Comparison of ENCODE assay signal across 2 cellular contexts in the genomic region with DNA sequence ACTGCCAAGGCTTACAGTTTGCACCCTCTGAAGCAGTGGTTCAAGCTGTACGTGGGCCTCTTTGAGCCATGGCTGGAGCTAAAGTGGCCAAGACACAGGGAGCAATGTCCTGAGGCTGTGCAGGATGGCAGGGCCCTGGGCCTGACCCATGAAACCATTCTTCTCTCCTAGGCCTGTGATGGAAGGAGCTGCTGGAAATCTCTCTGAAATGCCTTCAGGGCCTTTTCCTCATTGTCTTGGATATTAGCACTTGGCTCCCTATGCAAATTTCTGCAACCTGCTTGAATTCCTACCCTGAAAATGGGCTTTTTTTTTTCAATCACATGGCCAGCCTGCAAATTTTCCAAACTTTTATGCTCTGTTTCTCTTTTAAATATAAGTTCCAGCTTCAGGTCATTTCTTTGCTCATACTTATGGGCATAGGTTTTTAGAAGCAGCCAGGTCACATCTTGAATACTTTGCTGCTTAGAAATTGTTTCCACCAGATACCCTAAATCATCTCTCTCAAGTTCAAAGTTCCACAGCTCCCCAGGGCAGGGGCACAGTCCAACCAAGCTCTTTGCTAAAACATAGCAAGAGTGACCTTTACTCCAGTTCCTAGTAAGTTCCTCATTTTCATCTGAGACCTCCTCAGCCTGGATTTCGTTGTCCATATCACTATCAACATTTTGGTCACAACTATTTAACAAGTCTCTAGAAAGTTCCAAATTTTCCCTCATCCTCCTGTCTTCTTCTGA.
A peak's percentile ranks its signal among the peaks of the same experiment; 100 is the strongest.
TF ChIP-seq lines count a peak whose summit lies in the region.

No MANE protein-coding gene starts in this region.

TF ChIP-seq in liver, 16 proteins besides CTCF, POLR2A, EP300 and RAD21 (continued from another document):
- peak in 1 of 2 donors; percentile 42 for TF ChIP-seq EGR1 (IDR thresholded peaks at IDR 0.05; ENCODE audit: low read depth in 2 of 2)
- no peak for TF ChIP-seq FOXA1 (IDR thresholded peaks at IDR 0.05)
- TF ChIP-seq JUND (IDR thresholded peaks at IDR 0.05): peak in 1 of 2 donors; percentile 72
- TF ChIP-seq, protein P1, sequence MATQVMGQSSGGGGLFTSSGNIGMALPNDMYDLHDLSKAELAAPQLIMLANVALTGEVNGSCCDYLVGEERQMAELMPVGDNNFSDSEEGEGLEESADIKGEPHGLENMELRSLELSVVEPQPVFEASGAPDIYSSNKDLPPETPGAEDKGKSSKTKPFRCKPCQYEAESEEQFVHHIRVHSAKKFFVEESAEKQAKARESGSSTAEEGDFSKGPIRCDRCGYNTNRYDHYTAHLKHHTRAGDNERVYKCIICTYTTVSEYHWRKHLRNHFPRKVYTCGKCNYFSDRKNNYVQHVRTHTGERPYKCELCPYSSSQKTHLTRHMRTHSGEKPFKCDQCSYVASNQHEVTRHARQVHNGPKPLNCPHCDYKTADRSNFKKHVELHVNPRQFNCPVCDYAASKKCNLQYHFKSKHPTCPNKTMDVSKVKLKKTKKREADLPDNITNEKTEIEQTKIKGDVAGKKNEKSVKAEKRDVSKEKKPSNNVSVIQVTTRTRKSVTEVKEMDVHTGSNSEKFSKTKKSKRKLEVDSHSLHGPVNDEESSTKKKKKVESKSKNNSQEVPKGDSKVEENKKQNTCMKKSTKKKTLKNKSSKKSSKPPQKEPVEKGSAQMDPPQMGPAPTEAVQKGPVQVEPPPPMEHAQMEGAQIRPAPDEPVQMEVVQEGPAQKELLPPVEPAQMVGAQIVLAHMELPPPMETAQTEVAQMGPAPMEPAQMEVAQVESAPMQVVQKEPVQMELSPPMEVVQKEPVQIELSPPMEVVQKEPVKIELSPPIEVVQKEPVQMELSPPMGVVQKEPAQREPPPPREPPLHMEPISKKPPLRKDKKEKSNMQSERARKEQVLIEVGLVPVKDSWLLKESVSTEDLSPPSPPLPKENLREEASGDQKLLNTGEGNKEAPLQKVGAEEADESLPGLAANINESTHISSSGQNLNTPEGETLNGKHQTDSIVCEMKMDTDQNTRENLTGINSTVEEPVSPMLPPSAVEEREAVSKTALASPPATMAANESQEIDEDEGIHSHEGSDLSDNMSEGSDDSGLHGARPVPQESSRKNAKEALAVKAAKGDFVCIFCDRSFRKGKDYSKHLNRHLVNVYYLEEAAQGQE (IDR thresholded peaks at IDR 0.05): peak; percentile 18
- peak; percentile 78 for TF ChIP-seq SP1 (IDR thresholded peaks at IDR 0.05)
- TF ChIP-seq, protein P2, sequence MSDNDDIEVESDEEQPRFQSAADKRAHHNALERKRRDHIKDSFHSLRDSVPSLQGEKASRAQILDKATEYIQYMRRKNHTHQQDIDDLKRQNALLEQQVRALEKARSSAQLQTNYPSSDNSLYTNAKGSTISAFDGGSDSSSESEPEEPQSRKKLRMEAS (IDR thresholded peaks at IDR 0.05): no peak

TF ChIP-seq in HepG2, 621 proteins besides CTCF, POLR2A, EP300 and RAD21:
- TF ChIP-seq, protein P3, sequence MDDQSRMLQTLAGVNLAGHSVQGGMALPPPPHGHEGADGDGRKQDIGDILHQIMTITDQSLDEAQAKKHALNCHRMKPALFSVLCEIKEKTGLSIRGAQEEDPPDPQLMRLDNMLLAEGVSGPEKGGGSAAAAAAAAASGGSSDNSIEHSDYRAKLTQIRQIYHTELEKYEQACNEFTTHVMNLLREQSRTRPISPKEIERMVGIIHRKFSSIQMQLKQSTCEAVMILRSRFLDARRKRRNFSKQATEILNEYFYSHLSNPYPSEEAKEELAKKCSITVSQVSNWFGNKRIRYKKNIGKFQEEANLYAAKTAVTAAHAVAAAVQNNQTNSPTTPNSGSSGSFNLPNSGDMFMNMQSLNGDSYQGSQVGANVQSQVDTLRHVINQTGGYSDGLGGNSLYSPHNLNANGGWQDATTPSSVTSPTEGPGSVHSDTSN (CRISPR knock-in tag; IDR thresholded peaks at IDR 0.05; ENCODE audit: borderline replicate concordance): no peak
- TF ChIP-seq ZNF577 (CRISPR knock-in tag; IDR thresholded peaks at IDR 0.05; ENCODE audit: borderline replicate concordance, low read depth) (no peak), ZNF768 (CRISPR knock-in tag; IDR thresholded peaks at IDR 0.05) (no peak), YY1 (IDR thresholded peaks at IDR 0.05; ENCODE audit: insufficient read depth, insufficient replicate concordance, low read depth, low read length) (no peak), HES4 (CRISPR knock-in tag; IDR thresholded peaks at IDR 0.05; ENCODE audit: borderline replicate concordance) (no peak), HMG20A (CRISPR knock-in tag; IDR thresholded peaks at IDR 0.05; ENCODE audit: borderline replicate concordance) (no peak), KDM6A (CRISPR knock-in tag; IDR thresholded peaks at IDR 0.05; ENCODE audit: low read depth) (no peak), NAIF1 (CRISPR knock-in tag; IDR thresholded peaks at IDR 0.05; ENCODE audit: borderline replicate concordance) (no peak), MYC (CRISPR knock-in tag; IDR thresholded peaks at IDR 0.05; ENCODE audit: borderline replicate concordance) (no peak), NFIC (IDR thresholded peaks at IDR 0.05; ENCODE audit: low read length) (no peak), NFYB (CRISPR knock-in tag; IDR thresholded peaks at IDR 0.05) (no peak), HMG20B (CRISPR knock-in tag; conservative IDR thresholded peaks at IDR 0.05) (no peak)
- TF ChIP-seq, protein P4, sequence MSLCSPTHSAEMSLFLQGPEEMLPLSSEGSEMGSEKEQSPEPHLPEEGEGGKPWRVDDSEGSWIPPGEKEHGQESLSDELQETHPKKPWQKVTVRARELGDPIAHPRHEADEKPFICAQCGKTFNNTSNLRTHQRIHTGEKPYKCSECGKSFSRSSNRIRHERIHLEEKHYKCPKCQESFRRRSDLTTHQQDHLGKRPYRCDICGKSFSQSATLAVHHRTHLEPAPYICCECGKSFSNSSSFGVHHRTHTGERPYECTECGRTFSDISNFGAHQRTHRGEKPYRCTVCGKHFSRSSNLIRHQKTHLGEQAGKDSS (CRISPR knock-in tag; IDR thresholded peaks at IDR 0.05; ENCODE audit: borderline replicate concordance, low read depth): no peak
- TF ChIP-seq, protein P5, sequence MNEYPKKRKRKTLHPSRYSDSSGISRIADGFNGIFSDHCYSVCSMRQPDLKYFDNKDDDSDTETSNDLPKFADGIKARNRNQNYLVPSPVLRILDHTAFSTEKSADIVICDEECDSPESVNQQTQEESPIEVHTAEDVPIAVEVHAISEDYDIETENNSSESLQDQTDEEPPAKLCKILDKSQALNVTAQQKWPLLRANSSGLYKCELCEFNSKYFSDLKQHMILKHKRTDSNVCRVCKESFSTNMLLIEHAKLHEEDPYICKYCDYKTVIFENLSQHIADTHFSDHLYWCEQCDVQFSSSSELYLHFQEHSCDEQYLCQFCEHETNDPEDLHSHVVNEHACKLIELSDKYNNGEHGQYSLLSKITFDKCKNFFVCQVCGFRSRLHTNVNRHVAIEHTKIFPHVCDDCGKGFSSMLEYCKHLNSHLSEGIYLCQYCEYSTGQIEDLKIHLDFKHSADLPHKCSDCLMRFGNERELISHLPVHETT (CRISPR knock-in tag; conservative IDR thresholded peaks at IDR 0.05): no peak
- TF ChIP-seq, protein P6, sequence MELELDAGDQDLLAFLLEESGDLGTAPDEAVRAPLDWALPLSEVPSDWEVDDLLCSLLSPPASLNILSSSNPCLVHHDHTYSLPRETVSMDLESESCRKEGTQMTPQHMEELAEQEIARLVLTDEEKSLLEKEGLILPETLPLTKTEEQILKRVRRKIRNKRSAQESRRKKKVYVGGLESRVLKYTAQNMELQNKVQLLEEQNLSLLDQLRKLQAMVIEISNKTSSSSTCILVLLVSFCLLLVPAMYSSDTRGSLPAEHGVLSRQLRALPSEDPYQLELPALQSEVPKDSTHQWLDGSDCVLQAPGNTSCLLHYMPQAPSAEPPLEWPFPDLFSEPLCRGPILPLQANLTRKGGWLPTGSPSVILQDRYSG (CRISPR knock-in tag; IDR thresholded peaks at IDR 0.05): no peak
- TF ChIP-seq, protein P7, sequence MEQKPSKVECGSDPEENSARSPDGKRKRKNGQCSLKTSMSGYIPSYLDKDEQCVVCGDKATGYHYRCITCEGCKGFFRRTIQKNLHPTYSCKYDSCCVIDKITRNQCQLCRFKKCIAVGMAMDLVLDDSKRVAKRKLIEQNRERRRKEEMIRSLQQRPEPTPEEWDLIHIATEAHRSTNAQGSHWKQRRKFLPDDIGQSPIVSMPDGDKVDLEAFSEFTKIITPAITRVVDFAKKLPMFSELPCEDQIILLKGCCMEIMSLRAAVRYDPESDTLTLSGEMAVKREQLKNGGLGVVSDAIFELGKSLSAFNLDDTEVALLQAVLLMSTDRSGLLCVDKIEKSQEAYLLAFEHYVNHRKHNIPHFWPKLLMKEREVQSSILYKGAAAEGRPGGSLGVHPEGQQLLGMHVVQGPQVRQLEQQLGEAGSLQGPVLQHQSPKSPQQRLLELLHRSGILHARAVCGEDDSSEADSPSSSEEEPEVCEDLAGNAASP (CRISPR knock-in tag; IDR thresholded peaks at IDR 0.05; ENCODE audit: borderline replicate concordance): no peak
TF ChIP-seq in HepG2: peak in this region for 0.
